In genomic region chr5:107304671-107305070, GRCh38 we compare ENCODE assay signal across 2 cellular contexts.
TF ChIP-seq lines count a peak whose summit lies in the region.

No MANE protein-coding gene starts in this region.

TF ChIP-seq in A549, 52 proteins besides CTCF, POLR2A, EP300 and RAD21 (continued from another document):
- no peak for TF ChIP-seq SMC3 (IDR thresholded peaks at IDR 0.05)
- no peak for TF ChIP-seq PBX3 (IDR thresholded peaks at IDR 0.05)
- TF ChIP-seq FOSB (CRISPR knock-in tag; IDR thresholded peaks at IDR 0.05) = no peak
- no peak for TF ChIP-seq MYC (IDR thresholded peaks at IDR 0.05; ENCODE audit: borderline replicate concordance, low read length)
- no peak for TF ChIP-seq FOSL2 (IDR thresholded peaks at IDR 0.05)
- no peak for TF ChIP-seq FOSL2 (CRISPR knock-in tag; IDR thresholded peaks at IDR 0.05)
- no peak for TF ChIP-seq CEBPB (IDR thresholded peaks at IDR 0.05)
- no peak for TF ChIP-seq KDM1A (IDR thresholded peaks at IDR 0.05; ENCODE audit: low read depth)
- TF ChIP-seq MAFK (IDR thresholded peaks at IDR 0.05; ENCODE audit: partially characterized antibody) = no peak
- TF ChIP-seq JUNB (IDR thresholded peaks at IDR 0.05) = no peak
- no peak for TF ChIP-seq TP53 (CRISPR knock-in tag; IDR thresholded peaks at IDR 0.05)
- no peak for TF ChIP-seq ZNF302 (CRISPR knock-in tag; IDR thresholded peaks at IDR 0.05)

TF ChIP-seq in HEK293, 187 proteins besides CTCF, POLR2A, EP300 and RAD21 (continued from another document):
- peak; percentile 55; the same call in 1 of the 2 replicates for TF ChIP-seq ATF2 (tag by site-specific recombination; IDR thresholded peaks at IDR 0.05; ENCODE audit: low read depth)
TF ChIP-seq in HEK293: peak in this region for 3.
